ENCODE assay signal across 24 cellular contexts in the genomic region with DNA sequence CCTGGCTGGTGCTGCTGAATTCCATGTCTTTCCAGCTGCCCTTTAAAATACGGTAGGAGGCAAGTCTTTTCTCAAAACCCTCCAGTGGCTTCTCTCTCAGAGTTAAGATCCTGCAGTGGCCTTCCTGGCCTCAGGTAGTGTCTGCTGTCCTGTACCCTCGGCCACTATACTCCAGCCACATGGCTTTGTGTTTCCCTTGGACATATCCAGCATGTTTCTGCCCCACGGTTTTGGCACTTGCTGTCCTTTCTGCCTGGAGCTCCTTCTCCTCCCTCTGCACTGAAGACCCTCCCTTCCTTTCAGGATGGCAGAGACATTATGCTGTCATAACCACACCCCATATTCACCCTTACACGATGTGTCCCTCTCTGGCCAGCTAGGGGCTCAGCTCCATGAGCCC.
DNase-seq lines count a peak whose midpoint lies in the region; ATAC-seq, FAIRE-seq and TF ChIP-seq lines count a peak whose summit lies in the region.
"Had no signal": no experiment of that assay in that cellular context is flagged by ENCODE, and none has a peak within 500 bp of the region (broad histone marks: within the 10 kb centered on the region; RNA-seq: fewer than 3 reads in every experiment).

No MANE protein-coding gene starts in this region.

- CTCF ChIA-PET in HepG2 (lab: Yijun Ruan, JAX; ENCODE audit: low intra/inter-chr PET ratio, low total read pairs) = no interaction called here

- ATAC-seq in HepG2 (no peak), right lobe of liver (no peak), aorta (ENCODE audit: low FRiP score) (no peak)
- ATAC-seq: A549, GM12878 had no signal

- H3K9ac ChIP-seq in HepG2 (ENCODE audit: insufficient read depth, low read depth, low read length) = no peak overlapping the region
- H3K9ac ChIP-seq: BLaER1 treated with 17β-estradiol and CSF1 and Interleukin-3, amounts not matched to agents 10 nM and 100 nM; GM23248 had no signal

- in situ Hi-C loops in HepG2 (cut with HindIII; ENCODE audit: extremely low pct_ligation_motif_present, low pct_unique_long_range_greater_than_20kb) = no loop called here

- H3K36me3 ChIP-seq in HepG2 (replicated peaks in 1 of 2; ENCODE audit: control insufficient read depth in 1 of 2, insufficient read depth in 2 of 2, low read length in 2 of 2) (no peaks in the 10 kb centered on the region), right lobe of liver (no peaks in the 10 kb centered on the region), aorta (ENCODE audit: control insufficient read depth in 1 of 2, insufficient read depth in 2 of 2, low read length in 1 of 2) (no peaks in the 10 kb centered on the region)
- H3K36me3 ChIP-seq: BE2C; BLaER1 treated with 17β-estradiol and CSF1 and Interleukin-3, amounts not matched to agents 10 nM and 100 nM; HAP-1 had no signal

- intact Hi-C loops in HepG2 (cut with micrococcal nuclease; ENCODE audit: unreplicated experiment) = no loop called here
- intact Hi-C loops in right lobe of liver (cut with DNase I) = no loop called here
- intact Hi-C loops in aorta (cut with DNase I) = no loop called here

- no peak for TF ChIP-seq CTCF in HepG2 (CRISPR knock-in tag; IDR thresholded peaks at IDR 0.05)
- TF ChIP-seq CTCF in right lobe of liver (IDR thresholded peaks at IDR 0.05) = no peak

- 15% methylated on average over 4 of the region's 4 CpGs for WGBS in HepG2 (ENCODE audit: low lambda C conversion rate)
- 68% methylated on average over 3 of the region's 4 CpGs for WGBS in right lobe of liver (ENCODE audit: insufficient coverage, low coverage, low lambda C conversion rate, missing lambda C conversion rate)
- WGBS in aorta, 2 donors = 49 to 53% methylated on average over 4 of the region's 4 CpGs

- H3K4me3 ChIP-seq in HepG2 (replicated peaks in 1 of 3; ENCODE audit: insufficient read depth in 1 of 3, low read depth in 2 of 3, low read length in 3 of 3) (no peak overlapping the region), right lobe of liver (no peak overlapping the region), aorta (ENCODE audit: low read length in 2 of 2) (no peak overlapping the region)
- H3K4me3 ChIP-seq: A549; BLaER1 treated with 17β-estradiol and CSF1 and Interleukin-3, amounts not matched to agents 10 nM and 100 nM; GM12878; GM23248; HAP-1 had no signal

- H3K9me3 ChIP-seq in HepG2 (ENCODE audit: low read length) (no peaks in the 10 kb centered on the region), right lobe of liver (no peaks in the 10 kb centered on the region), aorta (ENCODE audit: control insufficient read depth, low read length) (peaks cover 1% of the 10 kb centered on the region)
- H3K9me3 ChIP-seq: A549, BE2C, HAP-1 had no signal

- H3K4me2 ChIP-seq in HepG2 (ENCODE audit: low read depth, low read length) = no peak overlapping the region
- H3K4me2 ChIP-seq: A549; BLaER1 treated with 17β-estradiol and CSF1 and Interleukin-3, amounts not matched to agents 10 nM and 100 nM had no signal

- H3K4me1 ChIP-seq in HepG2 (ENCODE audit: insufficient read depth, low read length) (no peaks in the 10 kb centered on the region), right lobe of liver (no peaks in the 10 kb centered on the region), aorta (ENCODE audit: control insufficient read depth in 1 of 2, insufficient read depth in 2 of 2, low read length in 2 of 2) (no peaks in the 10 kb centered on the region)
- H3K4me1 ChIP-seq: A549; BE2C; BLaER1 treated with 17β-estradiol and CSF1 and Interleukin-3, amounts not matched to agents 10 nM and 100 nM; HAP-1 had no signal

- H3K27ac ChIP-seq in HepG2 (ENCODE audit: extremely low read length, insufficient read depth, low read length) (no peak overlapping the region), right lobe of liver (no peak overlapping the region), aorta (ENCODE audit: low read depth in 1 of 2, low read length in 2 of 2) (no peak overlapping the region)
- H3K27ac ChIP-seq: A549; BLaER1 treated with 17β-estradiol and CSF1 and Interleukin-3, amounts not matched to agents 10 nM and 100 nM; GM23248 had no signal

- no peak for TF ChIP-seq RAD21 in HepG2 (CRISPR knock-in tag; IDR thresholded peaks at IDR 0.05)

- H3K79me2 ChIP-seq in HepG2 (ENCODE audit: insufficient read depth, low read length) = no peaks in the 10 kb centered on the region

- TF ChIP-seq POLR2A in HepG2 (IDR thresholded peaks at IDR 0.05; ENCODE audit: insufficient read depth in 1 of 2, low read depth in 2 of 2, low read length in 2 of 2) = no peak
- no peak for TF ChIP-seq POLR2A in right lobe of liver (IDR thresholded peaks at IDR 0.05)

- BruUV-seq in HepG2 (replicated peaks; lab: Mats Ljungman, UMichigan) = no TSS peak

- DNase-seq in HepG2 (ENCODE audit: low spot score) (no peak), right lobe of liver (no peak), mesenteric fat pad (ENCODE audit: low spot score) (peak; percentile 59), ureter (ENCODE audit: low spot score) (peak; percentile 22), aorta (no peak)
- no peak for DNase-seq in activated CD4-positive, alpha-beta T cell treated with anti-CD3 and anti-CD28 coated beads, Interleukin-2, amount 50 U/mL, for 1 hour
- DNase-seq: 8988T; ACHN; AML-193; BE2C; CD4-positive, alpha-beta T cell; CD8-positive, alpha-beta memory T cell; DMS 273 treated with DMSO at 0.1 percent for 48 hours; DMS79; EL; GDM1; GM23248; HFFc6 had no signal

- H3K27me3 ChIP-seq in HepG2 (ENCODE audit: control insufficient read depth in 1 of 2, insufficient read depth in 2 of 2, low read length in 2 of 2) (no peaks in the 10 kb centered on the region), right lobe of liver (no peaks in the 10 kb centered on the region), aorta (ENCODE audit: control insufficient read depth in 1 of 2, insufficient read depth in 2 of 2, low read length in 1 of 2) (no peaks in the 10 kb centered on the region)
- H3K27me3 ChIP-seq: BLaER1 treated with 17β-estradiol and CSF1 and Interleukin-3, amounts not matched to agents 10 nM and 100 nM had no signal

- H2AFZ ChIP-seq in HepG2 (ENCODE audit: low read length) = no peak overlapping the region
- H2AFZ ChIP-seq: GM23248 had no signal

- POLR2A ChIA-PET in HepG2 (lab: Yijun Ruan, JAX) = no interaction called here

- TF ChIP-seq EP300 in HepG2 (IDR thresholded peaks at IDR 0.05; ENCODE audit: low read depth in 2 of 2, low read length in 2 of 2) = no peak
- TF ChIP-seq EP300 in HepG2 (CRISPR knock-in tag; IDR thresholded peaks at IDR 0.05; ENCODE audit: borderline replicate concordance) = no peak

- no peaks in the 10 kb centered on the region for H4K20me1 ChIP-seq in HepG2 (ENCODE audit: insufficient read depth, low read length)

- FAIRE-seq in HepG2 (lab: Jason Lieb, UNC) = no peak
- FAIRE-seq: A549, D721Med, GM12878, GM19239 had no signal

TF ChIP-seq in HepG2, 621 proteins besides CTCF, POLR2A, EP300 and RAD21:
- peak; percentile 59 for TF ChIP-seq MNT (IDR thresholded peaks at IDR 0.05)
- no peak for TF ChIP-seq STAT5B (CRISPR knock-in tag; IDR thresholded peaks at IDR 0.05)

Comparison
In these comparisons a context has a peak if more than half of its experiments do, and no peak if none do; other contexts are left out.
1. DNase-seq: peak in mesenteric fat pad (single experiment) and ureter (single experiment); none in HepG2 (single experiment), right lobe of liver (0 of 3), aorta (0 of 2) and activated CD4-positive, alpha-beta T cell treated with anti-CD3 and anti-CD28 coated beads, Interleukin-2, amount 50 U/mL, for 1 hour (single experiment).